ENCODE assay signal across 12 cellular contexts in genomic region chr11:10762185-10762584, GRCh38. TPM values are rescaled to one million over a fixed set of nuclear protein-coding genes. Genes with fewer than 3 reads are reported as not detected.
DNase-seq lines count a peak whose midpoint lies in the region; ATAC-seq, FAIRE-seq and TF ChIP-seq lines count a peak whose summit lies in the region.
"Had no signal": no experiment of that assay in that cellular context is flagged by ENCODE, and none has a peak within 500 bp of the region (broad histone marks: within the 10 kb centered on the region; RNA-seq: fewer than 3 reads in every experiment).

No MANE protein-coding gene starts in this region.

- TF ChIP-seq CTCF in GM12865 (IDR thresholded peaks at IDR 0.05; ENCODE audit: insufficient read depth, low read depth, low read length, missing control alignments) = no peak
- no peak for TF ChIP-seq CTCF in NB4 (IDR thresholded peaks at IDR 0.05; ENCODE audit: low read depth, low read length)

- FAIRE-seq in RCC 7860 (lab: Jason Lieb, UNC) = no peak

- ATAC-seq in GM19455 (IDR thresholded peaks at IDR 0.05; ENCODE audit: unreplicated experiment) (peak; percentile 79), HG02981 (IDR thresholded peaks at IDR 0.05; ENCODE audit: unreplicated experiment) (peak; percentile 74), HG03045 (IDR thresholded peaks at IDR 0.05; ENCODE audit: unreplicated experiment) (no peak), left ventricle myocardium superior (no peak)
- ATAC-seq: psoas muscle had no signal

- H3K4me3 ChIP-seq in GM12865 (ENCODE audit: low read depth, low read length) (no peak overlapping the region), NB4 (ENCODE audit: low read depth, low read length) (no peak overlapping the region)
- H3K4me3 ChIP-seq: cardiac muscle cell, psoas muscle had no signal

- intact Hi-C loops in left ventricle myocardium superior (cut with micrococcal nuclease) = no loop called here

- DNase-seq in GM12865 (ENCODE audit: low read depth) (peak; percentile 69), NB4 (ENCODE audit: low read depth) (peak; percentile 58), RCC 7860 (ENCODE audit: low spot score) (no peak), SK-N-DZ (ENCODE audit: low spot score) (no peak), left ventricle myocardium superior (no peak)
- DNase-seq: activated CD8-positive, alpha-beta memory T cell treated with anti-CD3 and anti-CD28 coated beads for 24 hours; BE2C; psoas muscle had no signal

- TF ChIP-seq POLR2A in NB4 (IDR thresholded peaks at IDR 0.05; ENCODE audit: extremely low read depth, insufficient read length) = no peak

RNA-seq across cellular contexts. Expression of gene CTR9, which starts 11.1 kb away (rescaled TPM):
- 13.2 and 16.4 TPM in 2 replicates for polyA plus RNA-seq in SK-N-DZ (2014; cell fraction: cytosol; rRNA removed)
- polyA plus RNA-seq in SK-N-DZ (2014; cell fraction: nucleus; rRNA removed) = 9.6 and 19.8 TPM in 2 replicates
- total RNA-seq in left ventricle myocardium superior = 25.6 TPM

RNA-seq across cellular contexts. Expression of gene EIF4G2, which starts 46.5 kb away (rescaled TPM):
- 600 and 624 TPM in 2 replicates for polyA plus RNA-seq in SK-N-DZ (2014; cell fraction: cytosol; rRNA removed)
- polyA plus RNA-seq in SK-N-DZ (2014; cell fraction: nucleus; rRNA removed) = 541 and 569 TPM in 2 replicates
- 739 TPM for total RNA-seq in left ventricle myocardium superior

Comparison
In these comparisons a context has a peak if more than half of its experiments do, and no peak if none do; other contexts are left out.
1. DNase-seq: peak in GM12865 (single experiment) and NB4 (single experiment); none in RCC 7860 (single experiment), SK-N-DZ (single experiment) and left ventricle myocardium superior (single experiment).
2. ATAC-seq: peak in GM19455 (single experiment) and HG02981 (single experiment); none in HG03045 (single experiment) and left ventricle myocardium superior (single experiment).